In genomic region chr17:4858068-4858879, GRCh38 we compare ENCODE assay signal across 10 cellular contexts. TPM values are rescaled to one million over a fixed set of nuclear protein-coding genes. Genes with fewer than 3 reads are reported as not detected.
DNase-seq lines count a peak whose midpoint lies in the region; ATAC-seq and TF ChIP-seq lines count a peak whose summit lies in the region.
"Had no signal": no experiment of that assay in that cellular context is flagged by ENCODE, and none has a peak within 500 bp of the region (broad histone marks: within the 10 kb centered on the region; RNA-seq: fewer than 3 reads in every experiment).

No MANE protein-coding gene starts in this region.

- H3K4me1 Mint-ChIP-seq in naive thymus-derived CD4-positive, alpha-beta T cell, result peaks cover 25 to 46% (median 34%) of the 10 kb centered on the region in 7 donors

- H3K9me2 ChIP-seq in GM23248 (ENCODE audit: insufficient read depth), result no peaks in the 10 kb centered on the region
- H3K9me2 ChIP-seq in MM.1S (replicated peaks; ENCODE audit: insufficient read depth, low read length), result no peaks in the 10 kb centered on the region

- in situ Hi-C loops in GM23248 (cut with MboI) (no loop called here), mammary epithelial cell (cut with MboI; ENCODE audit: low sequenced_read_pairs in 2 of 2) (no loop called here)

- DNase-seq in GM23248 (peak; percentile 4), mammary epithelial cell (no peak), pulmonary artery endothelial cell (ENCODE audit: low read depth, low spot score) (peak; percentile 57), MM.1S (no peak)
- DNase-seq in naive thymus-derived CD4-positive, alpha-beta T cell, result no peak
- DNase-seq: MV-4-11; stimulated activated CD4-positive, alpha-beta T cell treated with anti-CD3 and anti-CD28 coated beads, Interleukin-2, amount 100 ng/mL, for 24 hours had no signal

- WGBS in GM23248 (ENCODE audit: low coverage in 1 of 2, low lambda C conversion rate in 2 of 2, missing lambda C conversion rate in 2 of 2), 2 experiments, result 50 to 53% methylated on average over 6 to 7 of the region's 7 CpGs
- 12% methylated on average over 5 of the region's 7 CpGs for WGBS in mammary epithelial cell (ENCODE audit: low coverage, missing lambda C conversion rate)

- ATAC-seq in GM21515 (IDR thresholded peaks at IDR 0.05; ENCODE audit: unreplicated experiment) (no peak), GM18868 (IDR thresholded peaks at IDR 0.05; ENCODE audit: unreplicated experiment) (no peak)
- no peak for ATAC-seq in naive thymus-derived CD4-positive, alpha-beta T cell

- H3K4me1 ChIP-seq in GM23248 (ENCODE audit: insufficient read depth) (peaks cover 20% of the 10 kb centered on the region), mammary epithelial cell (ENCODE audit: insufficient read depth, low read length) (peaks cover 65% of the 10 kb centered on the region), iPS-20b (ENCODE audit: insufficient read depth, low read length) (peaks cover 44% of the 10 kb centered on the region), MM.1S (ENCODE audit: low read length) (no peaks in the 10 kb centered on the region)
- H3K4me1 ChIP-seq in naive thymus-derived CD4-positive, alpha-beta T cell (ENCODE audit: control insufficient read depth in 2 of 2, insufficient read depth in 2 of 2, low read length in 2 of 2), result peaks cover 0 to 8% of the 10 kb centered on the region in 2 donors

- peak overlapping the region in 1 of 10 donors; percentile 16 for H3K4me3 Mint-ChIP-seq in naive thymus-derived CD4-positive, alpha-beta T cell

- peaks cover 0 to 4% (median 0%) of the 10 kb centered on the region in 11 donors for H3K9me3 Mint-ChIP-seq in naive thymus-derived CD4-positive, alpha-beta T cell

- no peak overlapping the region; the same call in 1 of the 2 replicates for H3K9ac ChIP-seq in GM23248
- peak overlapping the region; percentile 90 for H3K9ac ChIP-seq in mammary epithelial cell (ENCODE audit: insufficient read depth, low read length)
- H3K9ac ChIP-seq in iPS-20b (ENCODE audit: low read depth, low read length), result peak overlapping the region; percentile 51; the same call in 1 of the 2 replicates
- H3K9ac ChIP-seq in MM.1S (ENCODE audit: low read length), result no peak overlapping the region

- CTCF ChIA-PET in mammary epithelial cell (lab: Charles Lee; ENCODE audit: low non-redundant PET), result no interaction called here
- CTCF ChIA-PET in naive thymus-derived CD4-positive, alpha-beta T cell (lab: Charles Lee), result interaction anchor here (0.6 kb wide), 2 partner anchors 31 to 292 kb away, joined by 3 read pairs; no protein-coding TSS in a partner anchor

- POLR2A ChIA-PET in naive thymus-derived CD4-positive, alpha-beta T cell (lab: Charles Lee), result interaction anchor here (0.7 kb wide), 1 partner anchor 544 kb away, joined by 3 read pairs; no protein-coding TSS in a partner anchor

- H3K4me2 ChIP-seq in GM23248 (ENCODE audit: unreplicated experiment), result no peak overlapping the region
- peak overlapping the region; percentile 82 for H3K4me2 ChIP-seq in mammary epithelial cell (ENCODE audit: insufficient read depth, low read depth, low read length)
- no peak overlapping the region for H3K4me2 ChIP-seq in MM.1S (ENCODE audit: low read depth, low read length)

- H3K27me3 ChIP-seq in GM23248 (replicated peaks; ENCODE audit: insufficient read depth) (no peaks in the 10 kb centered on the region), mammary epithelial cell (ENCODE audit: insufficient read depth, low read length) (no peaks in the 10 kb centered on the region), iPS-20b (ENCODE audit: insufficient read depth, low read length) (no peaks in the 10 kb centered on the region), MM.1S (replicated peaks; ENCODE audit: insufficient read depth, low read length) (no peaks in the 10 kb centered on the region)
- H3K27me3 ChIP-seq in naive thymus-derived CD4-positive, alpha-beta T cell (ENCODE audit: control insufficient read depth in 2 of 2, insufficient read depth in 2 of 2, low read length in 2 of 2), result no peaks in the 10 kb centered on the region

- H3K9me3 ChIP-seq in GM23248 (ENCODE audit: low read depth) (no peaks in the 10 kb centered on the region), mammary epithelial cell (replicated peaks; ENCODE audit: insufficient read depth, low read length) (no peaks in the 10 kb centered on the region), iPS-20b (ENCODE audit: insufficient read depth, low read depth, low read length) (no peaks in the 10 kb centered on the region), MM.1S (replicated peaks; ENCODE audit: insufficient read depth, low read length) (no peaks in the 10 kb centered on the region)
- H3K9me3 ChIP-seq in naive thymus-derived CD4-positive, alpha-beta T cell (ENCODE audit: control insufficient read depth in 2 of 3, low read length in 3 of 3), result no peaks in the 10 kb centered on the region

- no peak overlapping the region for H2AFZ ChIP-seq in GM23248
- H2AFZ ChIP-seq in mammary epithelial cell (ENCODE audit: low read depth, low read length), result no peak overlapping the region
- H2AFZ ChIP-seq in MM.1S (ENCODE audit: low read length), result no peak overlapping the region

- no peak overlapping the region for H3K27ac Mint-ChIP-seq in naive thymus-derived CD4-positive, alpha-beta T cell

- no peaks in the 10 kb centered on the region for H3K27me3 Mint-ChIP-seq in naive thymus-derived CD4-positive, alpha-beta T cell

- H3K79me2 ChIP-seq in GM23248 (ENCODE audit: insufficient read depth) (peaks cover 81% of the 10 kb centered on the region), mammary epithelial cell (ENCODE audit: insufficient read depth, low read length) (peaks cover 77% of the 10 kb centered on the region), MM.1S (ENCODE audit: low read length) (peaks cover 18% of the 10 kb centered on the region)

- no peak for TF ChIP-seq CTCF in mammary epithelial cell (conservative IDR thresholded peaks at IDR 0.05 in 1 of 2, IDR thresholded peaks at IDR 0.05 in 1 of 2; ENCODE audit: extremely low read depth in 1 of 2, insufficient read depth in 1 of 2, low read depth in 1 of 2, low read length in 2 of 2)
- TF ChIP-seq CTCF in MM.1S (IDR thresholded peaks at IDR 0.05; ENCODE audit: low read length), result no peak

- H3K36me3 Mint-ChIP-seq in naive thymus-derived CD4-positive, alpha-beta T cell, result peaks cover 0 to 27% (median 20%) of the 10 kb centered on the region in 5 donors

- H3K4me3 ChIP-seq in GM23248, result no peak overlapping the region
- peak overlapping the region in 2 of 3 experiments; percentile 50 to 91 for H3K4me3 ChIP-seq in mammary epithelial cell (replicated peaks in 1 of 3; ENCODE audit: insufficient read depth in 1 of 3, low read depth in 2 of 3, low read length in 3 of 3)
- peak overlapping the region; percentile 43; the same call in 1 of the 2 replicates for H3K4me3 ChIP-seq in iPS-20b (ENCODE audit: low read length)
- H3K4me3 ChIP-seq in MM.1S (ENCODE audit: low read length), result no peak overlapping the region
- no peak overlapping the region for H3K4me3 ChIP-seq in naive thymus-derived CD4-positive, alpha-beta T cell (ENCODE audit: low read length)

- H3F3A ChIP-seq in GM23248 (ENCODE audit: insufficient read depth), result no peaks in the 10 kb centered on the region
- no peaks in the 10 kb centered on the region for H3F3A ChIP-seq in MM.1S (ENCODE audit: insufficient read depth, low read length)

- TSS peak; percentile 40 for BruUV-seq in mammary epithelial cell (replicated peaks; lab: Mats Ljungman, UMichigan)

- no peaks in the 10 kb centered on the region for H3K36me3 ChIP-seq in GM23248 (ENCODE audit: low read depth)
- H3K36me3 ChIP-seq in mammary epithelial cell (ENCODE audit: insufficient read depth, low read length), result peaks cover 10% of the 10 kb centered on the region
- peaks cover 7% of the 10 kb centered on the region; the same call in 1 of the 2 replicates for H3K36me3 ChIP-seq in iPS-20b (ENCODE audit: insufficient read depth, low read depth, low read length)
- no peaks in the 10 kb centered on the region for H3K36me3 ChIP-seq in MM.1S (replicated peaks; ENCODE audit: insufficient read depth, low read length)
- peaks cover 0 to 30% (median 7%) of the 10 kb centered on the region in 3 experiments for H3K36me3 ChIP-seq in naive thymus-derived CD4-positive, alpha-beta T cell (ENCODE audit: control insufficient read depth in 2 of 3, insufficient read depth in 3 of 3, low read length in 3 of 3)

- intact Hi-C loops in mammary epithelial cell (cut with micrococcal nuclease), result loop anchor here (2.0 kb wide), 2 partner anchors 51 to 67 kb away; partner anchors contain the start of gene PLD2
- intact Hi-C loops in naive thymus-derived CD4-positive, alpha-beta T cell (cut with micrococcal nuclease), result no loop called here

- H4K20me1 ChIP-seq in GM23248 (ENCODE audit: insufficient read depth) (no peaks in the 10 kb centered on the region), mammary epithelial cell (ENCODE audit: insufficient read depth, low read length) (no peaks in the 10 kb centered on the region), MM.1S (ENCODE audit: insufficient read depth, low read length) (no peaks in the 10 kb centered on the region)

- 0 out of 2 replicates have a peak overlapping the region, but pooled peaks have one; percentile 15 for H3K27ac ChIP-seq in GM23248
- H3K27ac ChIP-seq in mammary epithelial cell (ENCODE audit: insufficient read depth, low read depth, low read length), result peak overlapping the region; percentile 83
- H3K27ac ChIP-seq in iPS-20b (ENCODE audit: low read length), result peak overlapping the region; percentile 32
- no peak overlapping the region for H3K27ac ChIP-seq in MM.1S (ENCODE audit: low read length)
- no peak overlapping the region for H3K27ac ChIP-seq in naive thymus-derived CD4-positive, alpha-beta T cell (ENCODE audit: low read depth, low read length)

- dilution Hi-C loops in mammary epithelial cell (cut with HindIII; ENCODE audit: low sequenced_read_pairs), result no loop called here

RNA-seq across cellular contexts. Expression of gene MINK1, which starts 25.1 kb away (rescaled TPM):
- 31.5 and 34.5 TPM in 2 replicates for total RNA-seq in GM23248 (2014; rRNA removed; shearing (Covaris generic))
- 21.0 and 24.2 TPM in 2 replicates for polyA plus RNA-seq in GM23248 (2016; fragmentation: Nextera tagmentation; extraction: Ambion mirVana)
- total RNA-seq in mammary epithelial cell, result 100 to 1,000 TPM in 1 of 2 donors, 10 to 100 TPM in 1; 71.0 to 201 TPM
- polyA plus RNA-seq in mammary epithelial cell, result 98.0 TPM
- 115 TPM for polyA minus RNA-seq in mammary epithelial cell
- total RNA-seq in pulmonary artery endothelial cell, result 26.2 and 30.8 TPM in 2 replicates
- 100 to 1,000 TPM in 4 of 5 experiments, 10 to 100 TPM in 1; 88.8 to 142 (median 125) TPM for total RNA-seq in naive thymus-derived CD4-positive, alpha-beta T cell
- polyA plus RNA-seq in naive thymus-derived CD4-positive, alpha-beta T cell, result 10 to 100 TPM in 1 of 2 donors, 1 to 10 TPM in 1; 8.3 to 20.4 TPM

RNA-seq across cellular contexts. Expression of gene C17orf107, which starts 41.1 kb away (rescaled TPM):
- total RNA-seq in GM23248 (2014; rRNA removed; shearing (Covaris generic)), result 3.8 and 8.8 TPM in 2 replicates
- 2.7 and 3.9 TPM in 2 replicates for polyA plus RNA-seq in GM23248 (2016; fragmentation: Nextera tagmentation; extraction: Ambion mirVana)
- total RNA-seq in mammary epithelial cell, result 1 to 10 TPM; 4.0 to 4.4 TPM
- polyA plus RNA-seq in mammary epithelial cell, result 0.44 TPM
- polyA minus RNA-seq in mammary epithelial cell, result not detected
- 0.71 and 0.92 TPM in 2 replicates for total RNA-seq in pulmonary artery endothelial cell
- total RNA-seq in naive thymus-derived CD4-positive, alpha-beta T cell, result 10 to 100 TPM in 2 of 5 experiments, 1 to 10 TPM in 2, under 1 TPM in 1; 0.82 to 37.2 (median 5.9) TPM
- polyA plus RNA-seq in naive thymus-derived CD4-positive, alpha-beta T cell, result 1 to 10 TPM in 1 of 2 donors, under 1 TPM in 1; 0.95 to 1.1 TPM

RNA-seq across cellular contexts. Expression of gene CHRNE, which starts 44.6 kb away (rescaled TPM):
- 0.13 and 0.86 TPM in 2 replicates for total RNA-seq in GM23248 (2014; rRNA removed; shearing (Covaris generic))
- polyA plus RNA-seq in GM23248 (2016; fragmentation: Nextera tagmentation; extraction: Ambion mirVana) (0.63 and 0.84 TPM in 2 replicates), mammary epithelial cell (0.03 TPM)
- total RNA-seq in mammary epithelial cell (under 1 TPM in 1 of 2 donors, not detected in 1; under 0.01 TPM), pulmonary artery endothelial cell (0.53 and 3.2 TPM in 2 replicates)
- not detected for polyA minus RNA-seq in mammary epithelial cell
- total RNA-seq in naive thymus-derived CD4-positive, alpha-beta T cell, result 1 to 10 TPM in 3 of 5 experiments, under 1 TPM in 2; 0.34 to 6.5 (median 1.0) TPM
- polyA plus RNA-seq in naive thymus-derived CD4-positive, alpha-beta T cell, result under 1 TPM in 1 of 2 donors, not detected in 1; 0.24 TPM

RNA-seq across cellular contexts. Expression of gene PLD2, which starts 51.3 kb away (rescaled TPM):
- 20.9 and 22.0 TPM in 2 replicates for total RNA-seq in GM23248 (2014; rRNA removed; shearing (Covaris generic))
- polyA plus RNA-seq in GM23248 (2016; fragmentation: Nextera tagmentation; extraction: Ambion mirVana) (11.9 and 12.3 TPM in 2 replicates), mammary epithelial cell (24.2 TPM)
- total RNA-seq in mammary epithelial cell (10 to 100 TPM; 22.2 to 42.9 TPM), pulmonary artery endothelial cell (25.6 and 32.3 TPM in 2 replicates)
- 26.6 TPM for polyA minus RNA-seq in mammary epithelial cell
- 10 to 100 TPM; 22.9 to 42.7 (median 26.8) TPM for total RNA-seq in naive thymus-derived CD4-positive, alpha-beta T cell
- polyA plus RNA-seq in naive thymus-derived CD4-positive, alpha-beta T cell, result 1 to 10 TPM; 1.5 to 2.2 TPM

Comparison
In these comparisons a context has a peak if more than half of its experiments do, and no peak if none do; other contexts are left out.
1. DNase-seq: peak in GM23248 (single experiment) and pulmonary artery endothelial cell (single experiment); none in mammary epithelial cell (single experiment), MM.1S (single experiment) and naive thymus-derived CD4-positive, alpha-beta T cell (0 of 9).
2. H3K27ac ChIP-seq: peak in GM23248 (single experiment), mammary epithelial cell (single experiment) and iPS-20b (single experiment); none in MM.1S (single experiment) and naive thymus-derived CD4-positive, alpha-beta T cell (single experiment).
3. H3K4me3 ChIP-seq: peak in mammary epithelial cell (2 of 3) and iPS-20b (single experiment); none in GM23248 (single experiment), MM.1S (single experiment) and naive thymus-derived CD4-positive, alpha-beta T cell (single experiment).
4. H3K9ac ChIP-seq: peak in mammary epithelial cell (single experiment) and iPS-20b (single experiment); none in GM23248 (single experiment) and MM.1S (single experiment).